ENCODE assay signal across 25 cellular contexts in the genomic region with DNA sequence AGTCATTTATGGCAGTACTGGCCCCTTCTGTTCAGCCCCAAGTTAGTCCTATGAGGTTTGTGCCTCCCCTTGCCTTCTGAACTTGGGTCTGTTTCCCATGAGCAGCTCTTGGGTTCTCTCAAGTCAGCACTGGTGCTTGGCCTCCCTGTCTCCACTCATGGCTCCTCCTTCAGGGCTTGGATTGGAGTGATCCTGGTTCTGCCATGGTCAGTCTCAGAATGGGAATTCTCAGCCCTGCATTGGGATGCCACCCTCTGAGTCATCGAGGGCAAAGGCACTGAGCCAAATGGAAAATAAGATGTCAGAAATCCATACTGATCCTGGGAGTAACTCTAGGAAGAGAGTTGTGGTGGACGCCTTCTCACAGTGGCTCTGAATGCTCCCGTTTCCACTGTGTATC.
"Had no signal": no experiment of that assay in that cellular context is flagged by ENCODE, and none has a peak within 500 bp of the region (broad histone marks: within the 10 kb centered on the region; RNA-seq: fewer than 3 reads in every experiment).

No MANE protein-coding gene starts in this region.

- H3K4me3 ChIP-seq: breast epithelium, heart right ventricle, left ventricle myocardium inferior, lung, ovary, thoracic aorta, uterus had no signal

- DNase-seq: activated CD4-positive, alpha-beta T cell treated with anti-CD3 and anti-CD28 coated beads for 1 hour; activated CD4-positive, alpha-beta T cell treated with anti-CD3 and anti-CD28 coated beads, Interleukin-2, amount 10 ng/mL, durations not matched to agents 7 days and 5 days; activated CD8-positive, alpha-beta T cell treated with anti-CD3 and anti-CD28 coated beads for 36 hours; activated gamma-delta T cell treated with Interleukin-2 at 50 U/mL for 16 hours; activated naive CD4-positive, alpha-beta T cell treated with anti-CD3 and anti-CD28 coated beads, Interleukin-2, amount 50 U/mL, for 16 hours; activated T-cell treated with anti-CD3 and anti-CD28 coated beads, Interleukin-2, amount 50 U/mL, for 4 hours; amniotic stem cell; central memory CD4-positive, alpha-beta T cell; heart right ventricle; left ventricle myocardium inferior; naive B cell; nephron progenitor cell; ovary; small intestine; stimulated activated CD4-positive, alpha-beta T cell treated with anti-CD3 and anti-CD28 coated beads, Interleukin-4, amount 100 ng/mL, for 24 hours; trophoblast cell; uterus had no signal

- ATAC-seq: activated CD8-positive, alpha-beta T cell treated with anti-CD3 and anti-CD28 coated beads for 36 hours; activated T-cell treated with anti-CD3 and anti-CD28 coated beads, Interleukin-2, amount 50 U/mL, for 4 hours; activated T-helper 17 cell treated with anti-CD3 and anti-CD28 coated beads, Interleukin-2, amount 50 U/mL, for 72 hours; sciatic nerve; stimulated activated effector memory CD8-positive, alpha-beta T cell treated with anti-CD3 and anti-CD28 coated beads, Interleukin-12 subunit alpha, Interleukin-12 subunit beta, amount 100 ng/mL, for 72 hours; WTC11 had no signal

- H3K27ac ChIP-seq: breast epithelium, heart right ventricle, left ventricle myocardium inferior, neutrophil, ovary, thoracic aorta, uterus had no signal

- H3K4me1 ChIP-seq: breast epithelium, left ventricle myocardium inferior, uterus had no signal

- H3K27me3 ChIP-seq: breast epithelium, neutrophil, ovary, uterus had no signal

- H3K36me3 ChIP-seq: breast epithelium, heart right ventricle, left ventricle myocardium inferior, neutrophil, ovary, thoracic aorta, uterus had no signal

- H3K9me3 ChIP-seq: breast epithelium, heart right ventricle, left ventricle myocardium inferior, neutrophil, thoracic aorta, uterus had no signal
